ENCODE assay signal across 18 cellular contexts in the genomic region with DNA sequence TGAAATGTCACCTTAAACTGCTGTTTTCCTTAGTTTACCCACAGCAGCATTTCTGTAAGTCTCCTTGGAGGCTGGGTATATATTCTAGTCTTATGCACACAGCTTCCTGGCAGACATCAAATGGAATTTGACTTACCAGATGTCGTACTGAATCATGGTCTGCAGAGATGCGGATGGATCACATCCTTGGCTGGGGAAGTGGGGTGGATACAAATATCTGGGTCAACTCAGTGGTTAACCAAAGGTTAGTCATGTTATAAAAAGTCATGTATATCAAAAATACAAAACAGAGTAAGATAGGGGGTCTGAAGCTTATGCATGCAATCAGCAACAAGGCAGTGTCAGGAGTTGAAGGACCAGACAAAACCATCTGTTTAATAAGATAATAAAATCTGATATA.
DNase-seq lines count a peak whose midpoint lies in the region; ATAC-seq and TF ChIP-seq lines count a peak whose summit lies in the region.
"Had no signal": no experiment of that assay in that cellular context is flagged by ENCODE, and none has a peak within 500 bp of the region (broad histone marks: within the 10 kb centered on the region; RNA-seq: fewer than 3 reads in every experiment).

No MANE protein-coding gene starts in this region.

- no peaks in the 10 kb centered on the region for H3F3A ChIP-seq in PC-9 (ENCODE audit: insufficient read depth, low read depth)

- POLR2A ChIA-PET in PC-9 (lab: Charles Lee; ENCODE audit: unreplicated experiment) = no interaction called here
- POLR2A ChIA-PET in activated CD4-positive, alpha-beta T cell treated with anti-CD3 and anti-CD28 coated beads, Interleukin-2, amount 10 ng/mL, durations not matched to agents 7 days and 5 days (lab: Charles Lee) = interaction anchor here (0.6 kb wide), 1 partner anchor 397 kb away, joined by 3 read pairs; the partner anchor contains the start of gene RNF6

- intact Hi-C loops in PC-9 (cut with micrococcal nuclease; ENCODE audit: unreplicated experiment) = no loop called here

- H3K4me2 ChIP-seq in PC-9 = no peak overlapping the region

- ATAC-seq in GM19397 (IDR thresholded peaks at IDR 0.05; ENCODE audit: unreplicated experiment) = no peak
- ATAC-seq: activated CD8-positive, alpha-beta memory T cell treated with anti-CD3 and anti-CD28 coated beads, Interleukin-2, amount 10 ng/mL, durations not matched to agents 7 days and 5 days; pancreas had no signal

- no peaks in the 10 kb centered on the region for H3K9me2 ChIP-seq in PC-9 (ENCODE audit: insufficient read depth)

- CTCF ChIA-PET in PC-9 (lab: Charles Lee) = no interaction called here
- CTCF ChIA-PET in activated CD4-positive, alpha-beta T cell treated with anti-CD3 and anti-CD28 coated beads, Interleukin-2, amount 10 ng/mL, durations not matched to agents 7 days and 5 days (lab: Charles Lee) = no interaction called here

- peaks cover 24% of the 10 kb centered on the region for H3K27me3 Mint-ChIP-seq in activated CD4-positive, alpha-beta T cell treated with anti-CD3 and anti-CD28 coated beads, Interleukin-2, amount 10 ng/mL, durations not matched to agents 7 days and 5 days

- H3K4me1 Mint-ChIP-seq in activated CD4-positive, alpha-beta T cell treated with anti-CD3 and anti-CD28 coated beads, Interleukin-2, amount 10 ng/mL, durations not matched to agents 7 days and 5 days = peaks cover 5% of the 10 kb centered on the region

- DNase-seq in CMK (ENCODE audit: low read depth) (peak; percentile 43), MG63 (peak; percentile 49), cardiac fibroblast (ENCODE audit: low read depth in 2 of 2) (peak; percentile 22 to 86), myocyte (ENCODE audit: low read depth) (peak; percentile 92), PC-9 (no peak), SW480 (ENCODE audit: low spot score) (no peak)
- DNase-seq in activated CD4-positive, alpha-beta T cell treated with anti-CD3 and anti-CD28 coated beads, Interleukin-2, amount 10 ng/mL, durations not matched to agents 7 days and 5 days = no peak
- DNase-seq: activated CD4-positive, CD25-positive, alpha-beta regulatory T cell; activated CD8-positive, alpha-beta memory T cell treated with anti-CD3 and anti-CD28 coated beads, Interleukin-2, amount 10 ng/mL, durations not matched to agents 7 days and 5 days; activated naive CD4-positive, alpha-beta T cell treated with Interleukin-2 at 50 U/mL for 16 hours; C1 segment of cervical spinal cord; DMS53; NCI-H1417 treated with DMSO at 0.1 percent for 48 hours; pancreas; small intestine; stimulated activated naive CD4-positive, alpha-beta T cell treated with Interleukin-2 at 50 U/mL for 16 hours; SW 1271 had no signal

- H3K4me3 ChIP-seq in MG63 (no peak overlapping the region), cardiac fibroblast (replicated peaks in 1 of 2; ENCODE audit: low read depth in 2 of 2, low read length in 2 of 2) (no peak overlapping the region), PC-9 (no peak overlapping the region)
- H3K4me3 ChIP-seq: pancreas had no signal

- H3K4me3 Mint-ChIP-seq in activated CD4-positive, alpha-beta T cell treated with anti-CD3 and anti-CD28 coated beads, Interleukin-2, amount 10 ng/mL, durations not matched to agents 7 days and 5 days = no peak overlapping the region
- H3K4me3 Mint-ChIP-seq: activated CD8-positive, alpha-beta memory T cell treated with anti-CD3 and anti-CD28 coated beads, Interleukin-2, amount 10 ng/mL, durations not matched to agents 7 days and 5 days had no signal

- H3K9me3 Mint-ChIP-seq in activated CD4-positive, alpha-beta T cell treated with anti-CD3 and anti-CD28 coated beads, Interleukin-2, amount 10 ng/mL, durations not matched to agents 7 days and 5 days = peaks cover 11% of the 10 kb centered on the region

- no peaks in the 10 kb centered on the region for H3K4me1 ChIP-seq in PC-9 (replicated peaks; ENCODE audit: insufficient read depth)
- H3K4me1 ChIP-seq: pancreas had no signal

- peaks cover 10% of the 10 kb centered on the region for H3K9me3 ChIP-seq in MG63
- H3K9me3 ChIP-seq in PC-9 (ENCODE audit: insufficient read depth, low read depth) = 0 out of 2 replicates have a peak, but pooled peaks cover 3% of the 10 kb centered on the region
- H3K9me3 ChIP-seq: pancreas had no signal

- H4K20me1 ChIP-seq in PC-9 (ENCODE audit: insufficient read depth) = no peaks in the 10 kb centered on the region

- H2AFZ ChIP-seq in PC-9 = no peak overlapping the region

- no peak overlapping the region for H3K27ac ChIP-seq in PC-9
- H3K27ac ChIP-seq: pancreas had no signal

- H3K36me3 ChIP-seq in MG63 = peaks cover 47% of the 10 kb centered on the region
- no peaks in the 10 kb centered on the region for H3K36me3 ChIP-seq in PC-9 (ENCODE audit: low read depth)
- H3K36me3 ChIP-seq: pancreas had no signal

- no peak for TF ChIP-seq CTCF in cardiac fibroblast (IDR thresholded peaks at IDR 0.05; ENCODE audit: low read depth, low read length)
- TF ChIP-seq CTCF in PC-9 (conservative IDR thresholded peaks at IDR 0.05) = no peak

- H3K27me3 ChIP-seq in MG63 = no peaks in the 10 kb centered on the region
- H3K27me3 ChIP-seq in PC-9 (ENCODE audit: insufficient read depth, low read depth) = no peaks in the 10 kb centered on the region
- H3K27me3 ChIP-seq: pancreas had no signal

- H3K36me3 Mint-ChIP-seq in activated CD4-positive, alpha-beta T cell treated with anti-CD3 and anti-CD28 coated beads, Interleukin-2, amount 10 ng/mL, durations not matched to agents 7 days and 5 days (ENCODE audit: low read depth) = no peaks in the 10 kb centered on the region

- no TSS peak for BruUV-seq in PC-9 (replicated peaks; lab: Mats Ljungman, UMichigan)

- H3K79me2 ChIP-seq in PC-9 (ENCODE audit: low read depth) = no peaks in the 10 kb centered on the region

- H3K27ac Mint-ChIP-seq in activated CD4-positive, alpha-beta T cell treated with anti-CD3 and anti-CD28 coated beads, Interleukin-2, amount 10 ng/mL, durations not matched to agents 7 days and 5 days = no peak overlapping the region
- H3K27ac Mint-ChIP-seq: activated CD8-positive, alpha-beta memory T cell treated with anti-CD3 and anti-CD28 coated beads, Interleukin-2, amount 10 ng/mL, durations not matched to agents 7 days and 5 days had no signal

Comparison
In these comparisons a context has a peak if more than half of its experiments do, and no peak if none do; other contexts are left out.
1. DNase-seq: peak in CMK (single experiment), MG63 (single experiment), cardiac fibroblast (2 of 2) and myocyte (single experiment); none in PC-9 (0 of 2), activated CD4-positive, alpha-beta T cell treated with anti-CD3 and anti-CD28 coated beads, Interleukin-2, amount 10 ng/mL, durations not matched to agents 7 days and 5 days (single experiment) and SW480 (single experiment).